Comparison of ENCODE assay signal across 1 cellular context in genomic region chr20:41617931-41618806, GRCh38.
TF ChIP-seq lines count a peak whose summit lies in the region.

Gene CHD6, minus strand, starts transcription at chr20:41618377. Its CDS starts 67,040 bp downstream, at chr20:41551337.

TF ChIP-seq in HepG2, 621 proteins besides CTCF, POLR2A, EP300 and RAD21 (continued from another document and continues in another):
- TF ChIP-seq ZNF142 (CRISPR knock-in tag; IDR thresholded peaks at IDR 0.05) (no peak), ZSCAN21 (CRISPR knock-in tag; IDR thresholded peaks at IDR 0.05; ENCODE audit: borderline replicate concordance) (peak; percentile 51; the same call in 1 of the 2 replicates), FOXM1 (CRISPR knock-in tag; IDR thresholded peaks at IDR 0.05) (no peak), SP2 (CRISPR knock-in tag; IDR thresholded peaks at IDR 0.05) (peak; percentile 98), RNF2 (conservative IDR thresholded peaks at IDR 0.05; ENCODE audit: low read depth) (0 out of 2 replicates have a peak, but pooled peaks have one; percentile 34), ZNF326 (CRISPR knock-in tag; IDR thresholded peaks at IDR 0.05; ENCODE audit: borderline replicate concordance) (no peak), ZNF230 (CRISPR knock-in tag; IDR thresholded peaks at IDR 0.05) (no peak), CREB3 (CRISPR knock-in tag; IDR thresholded peaks at IDR 0.05) (no peak; the same call in 1 of the 2 replicates), LCORL (IDR thresholded peaks at IDR 0.05) (peak; percentile 56; the same call in 1 of the 2 replicates), LCORL (CRISPR knock-in tag; IDR thresholded peaks at IDR 0.05) (no peak; the same call in 1 of the 2 replicates), ZBTB20 (CRISPR knock-in tag; IDR thresholded peaks at IDR 0.05; ENCODE audit: borderline replicate concordance, low read depth) (no peak), ZNF138 (CRISPR knock-in tag; IDR thresholded peaks at IDR 0.05; ENCODE audit: low read depth) (no peak), FOXK2 (IDR thresholded peaks at IDR 0.05) (peak; percentile 76; the same call in 1 of the 2 replicates), ZNF891 (CRISPR knock-in tag; IDR thresholded peaks at IDR 0.05) (no peak), HINFP (CRISPR knock-in tag; IDR thresholded peaks at IDR 0.05; ENCODE audit: low read depth) (no peak), THAP8 (CRISPR knock-in tag; IDR thresholded peaks at IDR 0.05; ENCODE audit: borderline replicate concordance) (no peak), ZBTB7B (CRISPR knock-in tag; IDR thresholded peaks at IDR 0.05) (0 out of 2 replicates have a peak, but pooled peaks have one; percentile 17), ASH2L (IDR thresholded peaks at IDR 0.05; ENCODE audit: insufficient read length, low read depth, low read length) (peak; percentile 94), HMG20A (CRISPR knock-in tag; IDR thresholded peaks at IDR 0.05; ENCODE audit: borderline replicate concordance) (no peak), PBX2 (CRISPR knock-in tag; IDR thresholded peaks at IDR 0.05) (peak; percentile 100), NFYC (CRISPR knock-in tag; IDR thresholded peaks at IDR 0.05) (peak; percentile 99), HMGXB3 (CRISPR knock-in tag; IDR thresholded peaks at IDR 0.05; ENCODE audit: borderline replicate concordance) (0 out of 2 replicates have a peak, but pooled peaks have one; percentile 48), TP53 (CRISPR knock-in tag; conservative IDR thresholded peaks at IDR 0.05) (no peak), PRDM15 (CRISPR knock-in tag; IDR thresholded peaks at IDR 0.05) (no peak), ZNF710 (CRISPR knock-in tag; IDR thresholded peaks at IDR 0.05; ENCODE audit: borderline replicate concordance) (no peak), JUNB (CRISPR knock-in tag; IDR thresholded peaks at IDR 0.05; ENCODE audit: borderline replicate concordance) (no peak), ARID2 (CRISPR knock-in tag; IDR thresholded peaks at IDR 0.05; ENCODE audit: borderline replicate concordance) (no peak), RFX5 (IDR thresholded peaks at IDR 0.05; ENCODE audit: low read depth, low read length) (peak; percentile 9; the same call in 1 of the 2 replicates), SNAI1 (CRISPR knock-in tag; IDR thresholded peaks at IDR 0.05; ENCODE audit: borderline replicate concordance) (no peak), PAXIP1 (CRISPR knock-in tag; conservative IDR thresholded peaks at IDR 0.05) (no peak), ZNF724P (CRISPR knock-in tag; IDR thresholded peaks at IDR 0.05; ENCODE audit: borderline replicate concordance) (no peak)
